In genomic region chr11:45169310-45170072, GRCh38 we compare ENCODE assay signal across 1 cellular context.
TF ChIP-seq lines count a peak whose summit lies in the region.

No MANE protein-coding gene starts in this region.

TF ChIP-seq in K562, 482 proteins besides CTCF, POLR2A, EP300 and RAD21 (continued from another document):
- no peak for TF ChIP-seq PRDM10 (IDR thresholded peaks at IDR 0.05; ENCODE audit: partially characterized antibody)
- TF ChIP-seq NFIX (CRISPR knock-in tag; IDR thresholded peaks at IDR 0.05; ENCODE audit: low read depth): peak; percentile 62
- no peak for TF ChIP-seq PRMT5 (CRISPR knock-in tag; IDR thresholded peaks at IDR 0.05)
- TF ChIP-seq PTRF (tag; IDR thresholded peaks at IDR 0.05): no peak
- TF ChIP-seq ZNF174 (CRISPR knock-in tag; IDR thresholded peaks at IDR 0.05): no peak
